ENCODE assay signal across 8 cellular contexts in genomic region chr5:135462304-135462703, GRCh38. TPM values are rescaled to one million over a fixed set of nuclear protein-coding genes. Genes with fewer than 3 reads are reported as not detected.
DNase-seq lines count a peak whose midpoint lies in the region; ATAC-seq and TF ChIP-seq lines count a peak whose summit lies in the region.

No MANE protein-coding gene starts in this region.

- intact Hi-C loops in heart right ventricle (cut with DNase I) (loop anchor here in 5 of 10 donors (5.0 to 10.0 kb wide), 4 partner anchors 352 to 372 kb away; partner anchors contain the start of gene SLC25A48 (in 3 of the 5)), activated B cell treated with CpG ODN at 0.5 μM for 24 hours (cut with micrococcal nuclease) (loop anchor here (1.0 kb wide), 1 partner anchor 104 kb away; no protein-coding TSS in a partner anchor)

- POLR2A ChIA-PET in activated B cell treated with CpG ODN at 0.5 μM for 24 hours (lab: Charles Lee), result interaction anchor here (0.7 kb wide), 1 partner anchor 430 kb away, joined by 3 read pairs; no protein-coding TSS in a partner anchor

- no peak overlapping the region for H3K27ac Mint-ChIP-seq in activated B cell treated with CpG ODN at 0.5 μM for 24 hours
- H3K27ac Mint-ChIP-seq in effector memory CD8-positive, alpha-beta T cell, result no peak overlapping the region
- no peak overlapping the region for H3K27ac Mint-ChIP-seq in nephron progenitor cell

- ATAC-seq in heart right ventricle (no peak), HG03175 (IDR thresholded peaks at IDR 0.05; ENCODE audit: unreplicated experiment) (peak; percentile 62), activated B cell treated with CpG ODN at 0.5 μM for 24 hours (ENCODE audit: low read depth) (peak; percentile 47)
- ATAC-seq in effector memory CD8-positive, alpha-beta T cell (replicated peaks), result peak; percentile 77

- H3K27ac ChIP-seq in heart right ventricle, result no peak overlapping the region
- H3K27ac ChIP-seq in right atrium auricular region, result no peak overlapping the region

- H3K4me1 Mint-ChIP-seq in activated B cell treated with CpG ODN at 0.5 μM for 24 hours (peaks cover 6% of the 10 kb centered on the region), nephron progenitor cell (peaks cover 22% of the 10 kb centered on the region)
- peaks cover 4 to 6% of the 10 kb centered on the region in 2 donors for H3K4me1 Mint-ChIP-seq in effector memory CD8-positive, alpha-beta T cell (ENCODE audit: low read depth in 2 of 2)

- no peak overlapping the region for H3K4me3 Mint-ChIP-seq in activated B cell treated with CpG ODN at 0.5 μM for 24 hours
- H3K4me3 Mint-ChIP-seq in effector memory CD8-positive, alpha-beta T cell, result no peak overlapping the region
- no peak overlapping the region for H3K4me3 Mint-ChIP-seq in nephron progenitor cell

- H3K36me3 Mint-ChIP-seq in activated B cell treated with CpG ODN at 0.5 μM for 24 hours (ENCODE audit: low read depth) (no peaks in the 10 kb centered on the region), nephron progenitor cell (ENCODE audit: low read depth) (no peaks in the 10 kb centered on the region)
- H3K36me3 Mint-ChIP-seq in effector memory CD8-positive, alpha-beta T cell (ENCODE audit: insufficient read depth), result no peaks in the 10 kb centered on the region

- H3K4me3 ChIP-seq in heart right ventricle (no peak overlapping the region), right atrium auricular region (no peak overlapping the region)

- CTCF ChIA-PET in activated B cell treated with CpG ODN at 0.5 μM for 24 hours (lab: Charles Lee), result interaction anchor here (1.1 to 1.9 kb wide), 4 partner anchors 36 to 107 kb away, joined by 3 to 14 read pairs (median 4); no protein-coding TSS in a partner anchor

- H3K36me3 ChIP-seq in heart right ventricle (no peaks in the 10 kb centered on the region), right atrium auricular region (no peaks in the 10 kb centered on the region)

- peaks cover 3 to 78% (median 58%) of the 10 kb centered on the region in 7 donors for H3K27me3 ChIP-seq in heart right ventricle
- H3K27me3 ChIP-seq in right atrium auricular region, result no peaks in the 10 kb centered on the region

- no peaks in the 10 kb centered on the region for H3K9me3 Mint-ChIP-seq in activated B cell treated with CpG ODN at 0.5 μM for 24 hours
- H3K9me3 Mint-ChIP-seq in effector memory CD8-positive, alpha-beta T cell, result no peaks in the 10 kb centered on the region
- no peaks in the 10 kb centered on the region for H3K9me3 Mint-ChIP-seq in nephron progenitor cell

- peaks cover 0 to 19% (median 7%) of the 10 kb centered on the region in 9 donors for H3K4me1 ChIP-seq in heart right ventricle
- peaks cover 0 to 10% of the 10 kb centered on the region in 2 donors for H3K4me1 ChIP-seq in right atrium auricular region

- peak in 7 of 9 donors; percentile 16 to 50 (median 35) for TF ChIP-seq CTCF in heart right ventricle (IDR thresholded peaks at IDR 0.05)
- peak in 1 of 2 donors; percentile 49 for TF ChIP-seq CTCF in right atrium auricular region (IDR thresholded peaks at IDR 0.05)
- TF ChIP-seq CTCF in activated B cell treated with CpG ODN at 0.5 μM for 24 hours (IDR thresholded peaks at IDR 0.05), result no peak
- TF ChIP-seq CTCF in nephron progenitor cell (IDR thresholded peaks at IDR 0.05), result peak; percentile 62

- 22 to 24% methylated on average over 6 of the region's 6 CpGs for WGBS in heart right ventricle, 2 donors

- H3K9me3 ChIP-seq in heart right ventricle (no peaks in the 10 kb centered on the region), right atrium auricular region (no peaks in the 10 kb centered on the region)

- no peak for DNase-seq in heart right ventricle
- no peak for DNase-seq in right atrium auricular region (ENCODE audit: low spot score)
- peak; percentile 58 for DNase-seq in NCI-H460 (ENCODE audit: extremely low read depth, low read depth)
- no peak for DNase-seq in activated B cell treated with CpG ODN at 0.5 μM for 24 hours
- DNase-seq in effector memory CD8-positive, alpha-beta T cell, result peak; percentile 24 to 40 (median 38)
- DNase-seq in nephron progenitor cell, result peak; percentile 74
- no peak for DNase-seq in NCI-H128 (lab: John Stamatoyannopoulos, UW; ENCODE audit: unreplicated experiment)

- H3K27me3 Mint-ChIP-seq in activated B cell treated with CpG ODN at 0.5 μM for 24 hours (peaks cover 36% of the 10 kb centered on the region), nephron progenitor cell (ENCODE audit: low read depth, poor library complexity) (peaks cover 86% of the 10 kb centered on the region)
- peaks cover 41 to 81% of the 10 kb centered on the region in 2 donors for H3K27me3 Mint-ChIP-seq in effector memory CD8-positive, alpha-beta T cell

RNA-seq across cellular contexts. Expression of gene TIFAB, which starts 10.2 kb away (rescaled TPM):
- total RNA-seq in heart right ventricle (1 to 10 TPM in 1 of 10 donors, under 1 TPM in 2, not detected in 7; 0.04 to 1.7 (median 0.05) TPM), right atrium auricular region (not detected), activated B cell treated with CpG ODN at 0.5 μM for 24 hours (not detected in 2 replicates)
- under 1 TPM in 1 of 2 donors, not detected in 1; under 0.01 TPM for polyA plus RNA-seq in heart right ventricle
- not detected in 2 replicates for total RNA-seq in NCI-H460 (2014; rRNA removed; shearing (Covaris generic))
- polyA plus RNA-seq in NCI-H460 (2014; cell fraction: nucleus; rRNA removed), result not detected in 2 replicates

RNA-seq across cellular contexts. Expression of gene DCANP1, which starts 15.2 kb away (rescaled TPM):
- total RNA-seq in heart right ventricle, result not detected
- not detected for polyA plus RNA-seq in heart right ventricle
- total RNA-seq in right atrium auricular region, result not detected
- not detected in 2 replicates for total RNA-seq in NCI-H460 (2014; rRNA removed; shearing (Covaris generic))
- polyA plus RNA-seq in NCI-H460 (2014; cell fraction: nucleus; rRNA removed), result not detected in 2 replicates
- total RNA-seq in activated B cell treated with CpG ODN at 0.5 μM for 24 hours, result not detected in 2 replicates

Comparison
In these comparisons a context has a peak if more than half of its experiments do, and no peak if none do; other contexts are left out.
1. ATAC-seq: peak in HG03175 (single experiment), activated B cell treated with CpG ODN at 0.5 μM for 24 hours (single experiment) and effector memory CD8-positive, alpha-beta T cell (single experiment); none in heart right ventricle (0 of 8).
2. DNase-seq: peak in NCI-H460 (single experiment), effector memory CD8-positive, alpha-beta T cell (3 of 3) and nephron progenitor cell (single experiment); none in heart right ventricle (0 of 2), right atrium auricular region (single experiment), activated B cell treated with CpG ODN at 0.5 μM for 24 hours (single experiment) and NCI-H128 (single experiment).